In the genomic region with DNA sequence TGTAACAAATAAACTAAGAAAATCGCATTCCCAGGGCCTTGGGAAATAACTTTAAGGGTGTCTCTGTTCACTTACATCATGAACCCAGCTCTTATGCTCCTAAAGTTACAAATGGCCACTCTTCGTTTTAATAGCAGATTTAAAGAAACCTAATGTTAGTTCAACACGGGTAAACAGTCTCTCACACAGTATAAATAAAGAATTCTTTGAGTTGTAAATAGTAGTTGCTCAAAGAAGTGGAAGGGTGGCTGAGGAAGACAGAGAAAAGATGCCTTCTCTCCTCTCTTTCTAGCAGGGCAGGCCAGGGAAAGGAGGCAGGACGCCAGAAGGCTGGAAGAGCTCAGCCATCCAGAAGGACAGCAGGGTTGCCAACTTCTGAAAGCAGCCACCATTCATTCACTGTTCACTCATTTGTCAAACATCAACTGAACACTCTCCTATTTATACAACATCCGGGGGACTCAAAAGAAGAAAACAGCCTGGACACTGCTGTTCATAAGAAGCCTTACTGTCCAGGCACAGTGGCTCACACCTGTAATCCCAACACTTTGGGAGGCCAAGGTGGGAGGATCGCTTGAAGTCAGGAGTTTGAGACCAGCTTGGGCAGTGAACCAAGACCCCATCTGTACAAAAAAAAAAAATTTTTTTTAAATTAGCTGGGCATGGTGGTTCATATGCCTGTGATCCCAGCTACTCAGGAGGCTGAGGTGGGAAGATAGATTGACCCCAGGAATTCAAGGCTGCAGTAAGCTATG, we compare ENCODE assay signal across 14 cellular contexts. TPM values are rescaled to one million over a fixed set of nuclear protein-coding genes. Genes with fewer than 3 reads are reported as not detected.
DNase-seq lines count a peak whose midpoint lies in the region; ATAC-seq lines count a peak whose summit lies in the region.
"Had no signal": no experiment of that assay in that cellular context is flagged by ENCODE, and none has a peak within 500 bp of the region (broad histone marks: within the 10 kb centered on the region; RNA-seq: fewer than 3 reads in every experiment).

No MANE protein-coding gene starts in this region.

- DNase-seq in Right ventricle myocardium inferior (ENCODE audit: missing footprints) (peak; percentile 74), cardiac septum (ENCODE audit: low spot score) (no peak), globus pallidus (ENCODE audit: low spot score) (peak; percentile 76), myocyte (ENCODE audit: low read depth) (peak; percentile 30), aorta (no peak), immature natural killer cell (no peak), T-helper 1 cell (no peak), NCI-H2227 treated with DMSO at 0.1 percent for 48 hours (lab: John Stamatoyannopoulos, UW) (no peak)
- DNase-seq: activated CD4-positive, alpha-beta T cell treated with anti-CD3 and anti-CD28 coated beads, Interleukin-2, amount 10 ng/mL, durations not matched to agents 24 days and 14 days; left lung; NCI-H1694 had no signal

- 21 to 24% methylated on average over 6 of the region's 6 CpGs for WGBS in aorta, 2 donors

- H3K4me1 Mint-ChIP-seq in immature natural killer cell: no peaks in the 10 kb centered on the region
- H3K4me1 Mint-ChIP-seq: activated T-helper 17 cell treated with anti-CD3 and anti-CD28 coated beads, Interleukin-2, amount 50 U/mL, for 72 hours; central memory CD8-positive, alpha-beta T cell had no signal

- peaks cover 0 to 2% (median 2%) of the 10 kb centered on the region in 3 donors for H3K27me3 Mint-ChIP-seq in immature natural killer cell (ENCODE audit: low read depth in 3 of 3)

- H3K27ac Mint-ChIP-seq in immature natural killer cell: no peak overlapping the region
- H3K27ac Mint-ChIP-seq: activated CD4-positive, alpha-beta T cell treated with anti-CD3 and anti-CD28 coated beads, Interleukin-2, amount 10 ng/mL, durations not matched to agents 24 days and 14 days; activated T-helper 17 cell treated with anti-CD3 and anti-CD28 coated beads, Interleukin-2, amount 50 U/mL, for 72 hours had no signal

- H3K9me3 Mint-ChIP-seq in immature natural killer cell: no peaks in the 10 kb centered on the region
- H3K9me3 Mint-ChIP-seq: activated CD4-positive, alpha-beta T cell treated with anti-CD3 and anti-CD28 coated beads, Interleukin-2, amount 10 ng/mL, durations not matched to agents 24 days and 14 days; activated T-helper 17 cell treated with anti-CD3 and anti-CD28 coated beads, Interleukin-2, amount 50 U/mL, for 72 hours; central memory CD8-positive, alpha-beta T cell had no signal

- H3K4me3 Mint-ChIP-seq in immature natural killer cell: no peak overlapping the region
- H3K4me3 Mint-ChIP-seq: activated CD4-positive, alpha-beta T cell treated with anti-CD3 and anti-CD28 coated beads, Interleukin-2, amount 10 ng/mL, durations not matched to agents 24 days and 14 days; activated T-helper 17 cell treated with anti-CD3 and anti-CD28 coated beads, Interleukin-2, amount 50 U/mL, for 72 hours; central memory CD8-positive, alpha-beta T cell had no signal

- intact Hi-C loops in Right ventricle myocardium inferior (cut with DNase I) (no loop called here), cardiac septum (cut with DNase I) (no loop called here), aorta (cut with DNase I) (no loop called here)

- H3K27me3 ChIP-seq in aorta (ENCODE audit: control insufficient read depth in 1 of 2, insufficient read depth in 2 of 2, low read length in 1 of 2): no peaks in the 10 kb centered on the region

- no peaks in the 10 kb centered on the region for H3K36me3 Mint-ChIP-seq in immature natural killer cell

- ATAC-seq in Right ventricle myocardium inferior (peak; percentile 72), aorta (ENCODE audit: low FRiP score) (peak; percentile 61)
- ATAC-seq: left lung had no signal

- no peaks in the 10 kb centered on the region for H3K36me3 ChIP-seq in aorta (ENCODE audit: control insufficient read depth in 1 of 2, insufficient read depth in 2 of 2, low read length in 1 of 2)
- H3K36me3 ChIP-seq: left lung had no signal

- no peaks in the 10 kb centered on the region for H3K9me3 ChIP-seq in aorta (ENCODE audit: control insufficient read depth, low read length)
- H3K9me3 ChIP-seq: left lung had no signal

- H3K27ac ChIP-seq in aorta (ENCODE audit: low read depth in 1 of 2, low read length in 2 of 2): no peak overlapping the region
- H3K27ac ChIP-seq: 22Rv1 had no signal

- H3K4me1 ChIP-seq in aorta (ENCODE audit: control insufficient read depth in 1 of 2, insufficient read depth in 2 of 2, low read length in 2 of 2): peaks cover 6 to 9% of the 10 kb centered on the region in 2 donors

- no peak overlapping the region for H3K4me3 ChIP-seq in aorta (ENCODE audit: low read length in 2 of 2)
- H3K4me3 ChIP-seq: left lung had no signal

RNA-seq across cellular contexts. Expression of a gene that starts 47.3 kb away (rescaled TPM):
- total RNA-seq in Right ventricle myocardium inferior: 42.6 TPM
- 82.7 TPM for total RNA-seq in cardiac septum
- total RNA-seq in myocyte: 141 and 259 TPM in 2 replicates
- 165 TPM for polyA plus RNA-seq in myocyte (2012)
- total RNA-seq in aorta: 100 to 1,000 TPM; 148 to 225 TPM
- polyA plus RNA-seq in aorta: 100 to 1,000 TPM in 1 of 2 donors, 10 to 100 TPM in 1; 93.5 to 115 TPM
- polyA plus RNA-seq in immature natural killer cell: not detected

Comparison
In these comparisons a context has a peak if more than half of its experiments do, and no peak if none do; other contexts are left out.
1. DNase-seq: peak in Right ventricle myocardium inferior (single experiment), globus pallidus (single experiment) and myocyte (single experiment); none in cardiac septum (single experiment), aorta (0 of 2), immature natural killer cell (0 of 3), T-helper 1 cell (0 of 5) and NCI-H2227 treated with DMSO at 0.1 percent for 48 hours (single experiment).